Comparison of ENCODE assay signal across 27 cellular contexts in genomic region chr10:7327885-7328284, GRCh38.
"Had no signal": no experiment of that assay in that cellular context is flagged by ENCODE, and none has a peak within 500 bp of the region (broad histone marks: within the 10 kb centered on the region; RNA-seq: fewer than 3 reads in every experiment).

No MANE protein-coding gene starts in this region.

- DNase-seq: stimulated activated CD4-positive, alpha-beta T cell treated with anti-CD3 and anti-CD28 coated beads, Interleukin-2, amount 100 ng/mL, for 48 hours; stimulated activated CD4-positive, alpha-beta T cell treated with anti-CD3 and anti-CD28 coated beads, Interleukin-4, amount 100 ng/mL, for 1 hour; stimulated activated CD4-positive, alpha-beta T cell treated with anti-CD3 and anti-CD28 coated beads, Interleukin-4, amount 100 ng/mL, for 24 hours; stimulated activated CD4-positive, alpha-beta T cell treated with anti-CD3 and anti-CD28 coated beads, Interleukin-4, amount 100 ng/mL, for 4 hours; stimulated activated CD8-positive, alpha-beta memory T cell treated with anti-CD3 and anti-CD28 coated beads, Interleukin-4, amount 100 ng/mL, for 48 hours; stimulated activated naive B cell treated with anti-CD40 and anti-IgM and Interleukin-4, amounts not matched to agents 10 μg/mL and 1 μg/mL and 100 μg/mL, for 72 hours; stimulated activated naive CD4-positive, alpha-beta T cell; stimulated activated naive CD4-positive, alpha-beta T cell treated with Interleukin-2 at 50 U/mL for 16 hours; stimulated activated naive CD8-positive, alpha-beta T cell treated with anti-CD3 and anti-CD28 coated beads, Interleukin-15, amount 100 ng/mL, for 72 hours; stimulated activated naive CD8-positive, alpha-beta T cell treated with anti-CD3 and anti-CD28 coated beads, Interleukin-15, Interleukin-2, amounts not matched to agents 100 U/mL and 50 U/mL, for 24 hours; stomach; substantia nigra; testis; thyroid gland; tibial artery; transverse colon; trophoblast cell; upper lobe of left lung; upper lobe of right lung; uterus had no signal

- H3K36me3 ChIP-seq: suprapubic skin, thoracic aorta, thyroid gland, tibial artery, transverse colon, upper lobe of left lung, upper lobe of right lung, uterus, vagina had no signal

- ATAC-seq: stimulated activated effector memory CD8-positive, alpha-beta T cell treated with anti-CD3 and anti-CD28 coated beads, Interleukin-12 subunit alpha, Interleukin-12 subunit beta, amount 100 ng/mL, for 72 hours; stimulated activated memory B cell treated with anti-CD40 and anti-IgM and Interleukin-4, amounts not matched to agents 10 μg/mL and 1 μg/mL and 100 μg/mL, for 72 hours; stimulated activated naive B cell treated with anti-CD40 and anti-IgM and Interleukin-4, amounts not matched to agents 10 μg/mL and 1 μg/mL and 100 μg/mL, for 72 hours; stimulated activated naive CD8-positive, alpha-beta T cell treated with anti-CD3 and anti-CD28 coated beads, Interleukin-15, amount 100 ng/mL, for 72 hours; stimulated activated naive CD8-positive, alpha-beta T cell treated with anti-CD3 and anti-CD28 coated beads, Interleukin-15, Interleukin-2, amounts not matched to agents 100 U/mL and 50 U/mL, for 24 hours; upper lobe of right lung had no signal

- H3K27ac ChIP-seq: stomach, suprapubic skin, testis, thoracic aorta, thyroid gland, tibial artery, tibial nerve, transverse colon, upper lobe of left lung, upper lobe of right lung, uterus, vagina had no signal

- H3K9me3 ChIP-seq: testis, thyroid gland, tibial artery had no signal

- H3K4me1 ChIP-seq: stomach, suprapubic skin, testis, thyroid gland, tibial artery, tibial nerve, transverse colon, upper lobe of left lung, upper lobe of right lung, uterus, vagina had no signal

- H3K4me3 ChIP-seq: stomach, suprapubic skin, testis, thoracic aorta, thyroid gland, tibial artery, tibial nerve, transverse colon, upper lobe of left lung, upper lobe of right lung, uterus, vagina had no signal

- H3K27me3 ChIP-seq: stomach, suprapubic skin, testis, thyroid gland, tibial artery, tibial nerve, transverse colon, upper lobe of left lung, upper lobe of right lung, uterus, vagina had no signal

- FAIRE-seq: urothelium cell line had no signal
